ENCODE assay signal across 10 cellular contexts in genomic region chr10:3424102-3424803, GRCh38.
A peak's percentile ranks its signal among the peaks of the same experiment; 100 is the strongest.
DNase-seq lines count a peak whose midpoint lies in the region; ATAC-seq and TF ChIP-seq lines count a peak whose summit lies in the region.
"Had no signal": no experiment of that assay in that cellular context is flagged by ENCODE, and none has a peak within 500 bp of the region (broad histone marks: within the 10 kb centered on the region; RNA-seq: fewer than 3 reads in every experiment).

No MANE protein-coding gene starts in this region.

- intact Hi-C loops in psoas muscle (cut with DNase I), result no loop called here

- TF ChIP-seq POLR2A in gastroesophageal sphincter (IDR thresholded peaks at IDR 0.05), result no peak

- TF ChIP-seq CTCF in OCI-LY3 (IDR thresholded peaks at IDR 0.05; ENCODE audit: low read depth, low read length) (no peak), gastroesophageal sphincter (IDR thresholded peaks at IDR 0.05) (no peak), psoas muscle (IDR thresholded peaks at IDR 0.05) (no peak)

- H3K9me3 ChIP-seq in OCI-LY3 (ENCODE audit: insufficient read depth, low read length) (no peaks in the 10 kb centered on the region), gastroesophageal sphincter (no peaks in the 10 kb centered on the region), psoas muscle (no peaks in the 10 kb centered on the region)

- no peaks in the 10 kb centered on the region for H4K20me1 ChIP-seq in OCI-LY3 (ENCODE audit: insufficient read depth, low read length)

- TF ChIP-seq EP300 in gastroesophageal sphincter (IDR thresholded peaks at IDR 0.05), result no peak

- no peak overlapping the region for H3K9ac ChIP-seq in OCI-LY3 (ENCODE audit: low read length)

- H3K4me2 ChIP-seq in OCI-LY3 (ENCODE audit: low read length), result peak overlapping the region; percentile 20; the same call in 1 of the 2 replicates

- no peak overlapping the region for H3K4me3 ChIP-seq in OCI-LY3 (ENCODE audit: low read length)
- H3K4me3 ChIP-seq in gastroesophageal sphincter, result no peak overlapping the region
- no peak overlapping the region for H3K4me3 ChIP-seq in psoas muscle

- H3K27me3 ChIP-seq in OCI-LY3 (ENCODE audit: low read depth, low read length) (no peaks in the 10 kb centered on the region), gastroesophageal sphincter (no peaks in the 10 kb centered on the region), psoas muscle (ENCODE audit: insufficient read depth in 3 of 3, low read length in 2 of 3) (peaks cover 0 to 2% (median 0%) of the 10 kb centered on the region in 3 donors)

- DNase-seq in H4 (ENCODE audit: low spot score), result peak; percentile 71
- DNase-seq in psoas muscle, result peak; percentile 69 to 79
- DNase-seq in SHP77 treated with DMSO at 0.1 percent for 48 hours (lab: John Stamatoyannopoulos, UW), result no peak
- DNase-seq in amniotic stem cell (lab: John Stamatoyannopoulos, UW), result no peak
- DNase-seq: activated T-cell treated with anti-CD3 and anti-CD28 coated beads, Interleukin-2, amount 50 U/mL, for 1 hour; naive thymus-derived CD8-positive, alpha-beta T cell had no signal

- WGBS in gastroesophageal sphincter (ENCODE audit: low coverage in 1 of 2), 2 donors, result 40 to 77% methylated on average over 1 to 14 of the region's 26 CpGs
- 41 to 59% (median 51%) methylated on average over 23 to 26 of the region's 26 CpGs for WGBS in psoas muscle, 3 donors

- H3K79me2 ChIP-seq in OCI-LY3 (ENCODE audit: low read length), result no peaks in the 10 kb centered on the region

- peak; percentile 51 for ATAC-seq in gastroesophageal sphincter
- ATAC-seq in psoas muscle, result peak in 3 of 4 donors; percentile 47 to 70 (median 59)
- ATAC-seq in GM18520 (IDR thresholded peaks at IDR 0.05; ENCODE audit: unreplicated experiment), result no peak
- no peak for ATAC-seq in HG03469 (IDR thresholded peaks at IDR 0.05; ENCODE audit: unreplicated experiment)
- ATAC-seq: naive thymus-derived CD8-positive, alpha-beta T cell had no signal

- H3K27ac ChIP-seq in OCI-LY3 (ENCODE audit: low read length) (no peak overlapping the region), gastroesophageal sphincter (peak overlapping the region in 3 of 4 donors; percentile 37 to 61 (median 60)), psoas muscle (peak overlapping the region; percentile 74)

- no peaks in the 10 kb centered on the region for H3K36me3 ChIP-seq in OCI-LY3 (replicated peaks; ENCODE audit: low read depth, low read length)
- no peaks in the 10 kb centered on the region for H3K36me3 ChIP-seq in gastroesophageal sphincter
- H3K36me3 ChIP-seq in psoas muscle (ENCODE audit: insufficient read depth in 1 of 2, low read depth in 1 of 2), result no peaks in the 10 kb centered on the region

- no peak overlapping the region for H2AFZ ChIP-seq in OCI-LY3 (ENCODE audit: low read depth, low read length)

- 0 out of 2 replicates have a peak, but pooled peaks cover 6% of the 10 kb centered on the region for H3K4me1 ChIP-seq in OCI-LY3 (ENCODE audit: low read length)
- peaks cover 0 to 29% (median 0%) of the 10 kb centered on the region in 3 donors for H3K4me1 ChIP-seq in gastroesophageal sphincter
- peaks cover 5% of the 10 kb centered on the region for H3K4me1 ChIP-seq in psoas muscle

Comparison
In these comparisons a context has a peak if more than half of its experiments do, and no peak if none do; other contexts are left out.
1. DNase-seq: peak in H4 (single experiment) and psoas muscle (2 of 2); none in SHP77 treated with DMSO at 0.1 percent for 48 hours (single experiment) and amniotic stem cell (single experiment).
2. ATAC-seq: peak in gastroesophageal sphincter (single experiment) and psoas muscle (3 of 4); none in GM18520 (single experiment) and HG03469 (single experiment).